8 cellular contexts compared by ENCODE assay signal in the genomic region with DNA sequence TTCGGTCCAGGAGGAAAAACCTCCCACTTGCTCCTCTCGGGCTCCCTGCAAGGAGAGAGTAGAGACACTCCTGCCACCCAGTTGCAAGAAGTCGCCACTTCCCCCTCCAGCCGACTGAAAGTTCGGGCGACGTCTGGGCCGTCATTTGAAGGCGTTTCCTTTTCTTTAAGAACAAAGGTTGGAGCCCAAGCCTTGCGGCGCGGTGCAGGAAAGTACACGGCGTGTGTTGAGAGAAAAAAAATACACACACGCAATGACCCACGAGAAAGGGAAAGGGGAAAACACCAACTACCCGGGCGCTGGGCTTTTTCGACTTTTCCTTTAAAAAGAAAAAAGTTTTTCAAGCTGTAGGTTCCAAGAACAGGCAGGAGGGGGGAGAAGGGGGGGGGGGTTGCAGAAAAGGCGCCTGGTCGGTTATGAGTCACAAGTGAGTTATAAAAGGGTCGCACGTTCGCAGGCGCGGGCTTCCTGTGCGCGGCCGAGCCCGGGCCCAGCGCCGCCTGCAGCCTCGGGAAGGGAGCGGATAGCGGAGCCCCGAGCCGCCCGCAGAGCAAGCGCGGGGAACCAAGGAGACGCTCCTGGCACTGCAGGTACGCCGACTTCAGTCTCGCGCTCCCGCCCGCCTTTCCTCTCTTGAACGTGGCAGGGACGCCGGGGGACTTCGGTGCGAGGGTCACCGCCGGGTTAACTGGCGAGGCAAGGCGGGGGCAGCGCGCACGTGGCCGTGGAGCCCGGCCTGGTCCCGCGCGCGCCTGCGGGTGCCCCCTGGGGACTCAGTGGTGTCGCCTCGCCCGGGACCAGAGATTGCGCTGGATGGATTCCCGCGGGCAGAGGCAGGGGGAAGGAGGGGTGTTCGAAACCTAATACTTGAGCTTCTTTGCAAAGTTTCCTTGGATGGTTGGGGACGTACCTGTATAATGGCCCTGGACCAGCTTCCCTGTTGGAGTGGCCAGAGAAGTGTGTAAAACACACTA. TPM values are rescaled to one million over a fixed set of nuclear protein-coding genes. Genes with fewer than 3 reads are reported as not detected.
DNase-seq lines count a peak whose midpoint lies in the region; ATAC-seq and TF ChIP-seq lines count a peak whose summit lies in the region.

No MANE protein-coding gene starts in this region.

- DNase-seq in AML-193 (lab: John Stamatoyannopoulos, UW) (peak; percentile 67 to 69), T-helper 2 cell (peak; percentile 36 to 86 (median 56)), ascending aorta (ENCODE audit: low spot score in 2 of 2) (peak; percentile 36 to 83), NCI-H1048 (lab: John Stamatoyannopoulos, UW) (no peak)
- peak; percentile 73 to 87 (median 80) for DNase-seq in stimulated activated CD4-positive, alpha-beta T cell treated with anti-CD3 and anti-CD28 coated beads, Interleukin-12 subunit alpha, Interleukin-12 subunit beta, amount 100 ng/mL, for 48 hours (ENCODE audit: low read depth in 2 of 3, low spot score in 1 of 3)

- intact Hi-C loops in ascending aorta (cut with DNase I): loop anchor here (2.0 to 10.0 kb wide), 3 partner anchors 45 to 173 kb away; a partner anchor contains a TSS

- peak; percentile 44 for ATAC-seq in GM19395 (IDR thresholded peaks at IDR 0.05; ENCODE audit: unreplicated experiment)
- peak; percentile 25 for ATAC-seq in HG03469 (IDR thresholded peaks at IDR 0.05; ENCODE audit: unreplicated experiment)

- H3K4me1 ChIP-seq in ascending aorta: peaks cover 0 to 3% of the 10 kb centered on the region in 2 donors

- H3K27ac ChIP-seq in ascending aorta: peak overlapping the region; percentile 83 to 91

- no peaks in the 10 kb centered on the region for H3K27me3 ChIP-seq in ascending aorta

- TF ChIP-seq CTCF in ascending aorta (IDR thresholded peaks at IDR 0.05): peak in 2 of 3 experiments; percentile 20 to 35

- H3K36me3 ChIP-seq in ascending aorta: no peaks in the 10 kb centered on the region

- H3K4me3 ChIP-seq in ascending aorta (peak overlapping the region; percentile 65 to 86), iPS-18c (ENCODE audit: insufficient read depth, low read depth, low read length) (peak overlapping the region; percentile 43)

- H3K9me3 ChIP-seq in ascending aorta (no peaks in the 10 kb centered on the region), iPS-18c (ENCODE audit: control insufficient read depth, insufficient read depth, low read length) (no peaks in the 10 kb centered on the region)

RNA-seq across cellular contexts. Expression of a gene that starts 45.3 kb away (rescaled TPM):
- 26.1 TPM for total RNA-seq in ascending aorta
